In the genomic region with DNA sequence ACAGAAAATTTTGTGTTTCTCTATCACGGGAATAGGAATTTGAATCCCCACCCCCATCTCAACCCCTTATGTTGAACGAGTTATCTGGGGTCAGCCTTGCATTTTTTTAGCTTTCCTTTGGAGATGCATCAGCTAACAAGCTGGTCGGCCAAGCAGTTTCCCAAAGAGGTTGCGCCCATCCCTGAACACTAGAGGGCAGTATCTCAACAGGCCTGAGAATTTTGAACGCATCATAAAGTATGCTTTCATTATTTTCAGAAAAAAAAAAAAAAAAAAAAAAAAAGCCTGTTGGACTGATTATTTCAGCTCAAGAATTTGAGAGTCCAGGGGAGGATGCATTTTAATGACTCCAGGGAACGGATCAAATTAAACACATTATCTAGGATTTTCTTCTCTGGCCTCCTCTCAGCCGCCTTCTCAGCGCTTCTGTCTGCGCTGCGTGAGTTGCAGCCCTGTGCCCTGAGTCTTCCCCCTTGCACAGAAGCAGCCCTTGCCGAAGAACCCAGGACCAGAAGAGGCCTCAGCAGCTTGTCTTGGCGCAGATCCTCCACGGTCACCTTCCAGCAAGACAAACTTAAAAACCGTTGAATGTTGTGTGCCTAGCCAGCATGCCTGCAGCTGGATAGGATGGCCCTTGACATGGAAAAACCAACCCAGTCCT, we compare ENCODE assay signal across 8 cellular contexts.
A peak's percentile ranks its signal among the peaks of the same experiment; 100 is the strongest.
DNase-seq lines count a peak whose midpoint lies in the region; ATAC-seq, FAIRE-seq and TF ChIP-seq lines count a peak whose summit lies in the region.

No MANE protein-coding gene starts in this region.

- no peaks in the 10 kb centered on the region for H3K79me2 ChIP-seq in HepG2 (ENCODE audit: insufficient read depth, low read length)

- CTCF ChIA-PET in HepG2 (lab: Yijun Ruan, JAX; ENCODE audit: low intra/inter-chr PET ratio, low total read pairs): interaction anchor here (1.3 to 3.7 kb wide), 7 partner anchors 24 to 702 kb away, joined by 3 to 47 read pairs (median 10); no protein-coding TSS in a partner anchor

- intact Hi-C loops in HepG2 (cut with micrococcal nuclease; ENCODE audit: unreplicated experiment): loop anchor here (1.0 kb wide), 6 partner anchors 333 to 696 kb away; no protein-coding TSS in a partner anchor

- DNase-seq in ACHN (peak; percentile 47), NCI-H1694 treated with DMSO at 0.1 percent for 48 hours (lab: John Stamatoyannopoulos, UW) (peak; percentile 15), WERI-Rb-1 (peak; percentile 35), choroid plexus epithelial cell (ENCODE audit: low read depth) (peak; percentile 78), HepG2 (ENCODE audit: low spot score) (peak; percentile 71)
- peak in 2 of 3 donors; percentile 10 to 27 for DNase-seq in stimulated activated CD4-positive, alpha-beta T cell treated with anti-CD3 and anti-CD28 coated beads, TNF-alpha, amount 100 ng/mL, for 1 hour (ENCODE audit: low read depth in 3 of 3, low spot score in 1 of 3)

- no peak overlapping the region for H3K9ac ChIP-seq in HepG2 (ENCODE audit: insufficient read depth, low read depth, low read length)

- no peak for TF ChIP-seq POLR2A in HepG2 (IDR thresholded peaks at IDR 0.05; ENCODE audit: insufficient read depth in 1 of 2, low read depth in 2 of 2, low read length in 2 of 2)

- TF ChIP-seq RAD21 in HepG2 (CRISPR knock-in tag; IDR thresholded peaks at IDR 0.05): peak; percentile 65

- H3K4me3 ChIP-seq in WERI-Rb-1 (ENCODE audit: low read depth, low read length) (no peak overlapping the region), choroid plexus epithelial cell (ENCODE audit: low read depth, low read length) (peak overlapping the region; percentile 22), HepG2 (replicated peaks in 1 of 3; ENCODE audit: insufficient read depth in 1 of 3, low read depth in 2 of 3, low read length in 3 of 3) (no peak overlapping the region)

- POLR2A ChIA-PET in HepG2 (lab: Yijun Ruan, JAX): no interaction called here

- H3K27ac ChIP-seq in WERI-Rb-1 (no peak overlapping the region), HepG2 (ENCODE audit: extremely low read length, insufficient read depth, low read length) (no peak overlapping the region)

- ATAC-seq in GM18502 (IDR thresholded peaks at IDR 0.05; ENCODE audit: poor library complexity, unreplicated experiment) (peak; percentile 41), HepG2 (peak; percentile 81), GM21447 (IDR thresholded peaks at IDR 0.05; ENCODE audit: unreplicated experiment) (no peak)

- TF ChIP-seq CTCF in WERI-Rb-1 (IDR thresholded peaks at IDR 0.05; ENCODE audit: low read depth, low read length) (peak; percentile 64), choroid plexus epithelial cell (conservative IDR thresholded peaks at IDR 0.05; ENCODE audit: low read depth, low read length) (peak; percentile 88), HepG2 (CRISPR knock-in tag; IDR thresholded peaks at IDR 0.05) (peak; percentile 83)

- H3K36me3 ChIP-seq in WERI-Rb-1 (no peaks in the 10 kb centered on the region), HepG2 (replicated peaks in 1 of 2; ENCODE audit: control insufficient read depth in 1 of 2, insufficient read depth in 2 of 2, low read length in 2 of 2) (no peaks in the 10 kb centered on the region)

- no TSS peak for BruUV-seq in HepG2 (replicated peaks; lab: Mats Ljungman, UMichigan)

- H4K20me1 ChIP-seq in HepG2 (ENCODE audit: insufficient read depth, low read length): no peaks in the 10 kb centered on the region

- in situ Hi-C loops in ACHN (cut with HindIII; ENCODE audit: low pct_ligation_motif_present, low pct_unique_long_range_greater_than_20kb, low sequenced_read_pairs): no loop called here
- in situ Hi-C loops in HepG2 (cut with HindIII; ENCODE audit: extremely low pct_ligation_motif_present, low pct_unique_long_range_greater_than_20kb): no loop called here

- WGBS in HepG2 (ENCODE audit: low lambda C conversion rate): 43% methylated on average over 14 of the region's 14 CpGs

- H3K4me1 ChIP-seq in HepG2 (ENCODE audit: insufficient read depth, low read length): peaks cover 7% of the 10 kb centered on the region

- TF ChIP-seq EP300 in HepG2 (IDR thresholded peaks at IDR 0.05; ENCODE audit: low read depth in 2 of 2, low read length in 2 of 2) (no peak), HepG2 (CRISPR knock-in tag; IDR thresholded peaks at IDR 0.05; ENCODE audit: borderline replicate concordance) (no peak)

- H3K9me3 ChIP-seq in WERI-Rb-1 (ENCODE audit: severe bottlenecking) (no peaks in the 10 kb centered on the region), HepG2 (ENCODE audit: low read length) (no peaks in the 10 kb centered on the region)

- H3K4me2 ChIP-seq in HepG2 (ENCODE audit: low read depth, low read length): no peak overlapping the region

- peak; percentile 61 for FAIRE-seq in HepG2 (lab: Jason Lieb, UNC)

- H2AFZ ChIP-seq in HepG2 (ENCODE audit: low read length): no peak overlapping the region

- H3K27me3 ChIP-seq in WERI-Rb-1 (ENCODE audit: insufficient read depth, low read depth, severe bottlenecking): peaks cover 59% of the 10 kb centered on the region
- peaks cover 4 to 22% of the 10 kb centered on the region in 2 experiments; a peak in 2 of 5 replicates for H3K27me3 ChIP-seq in HepG2 (ENCODE audit: control insufficient read depth in 1 of 2, insufficient read depth in 2 of 2, low read length in 2 of 2)

TF ChIP-seq in HepG2, 621 proteins besides CTCF, POLR2A, EP300 and RAD21 (continues in another document):
- TF ChIP-seq ARNT2 (CRISPR knock-in tag; IDR thresholded peaks at IDR 0.05; ENCODE audit: low read depth): 0 out of 2 replicates have a peak, but pooled peaks have one; percentile 38
- no peak for TF ChIP-seq ZNF326 (CRISPR knock-in tag; IDR thresholded peaks at IDR 0.05; ENCODE audit: borderline replicate concordance)
- TF ChIP-seq SMC3 (IDR thresholded peaks at IDR 0.05; ENCODE audit: low read length): peak; percentile 80
- no peak for TF ChIP-seq ZNF891 (CRISPR knock-in tag; IDR thresholded peaks at IDR 0.05)
- no peak for TF ChIP-seq ZBTB1 (CRISPR knock-in tag; IDR thresholded peaks at IDR 0.05; ENCODE audit: borderline replicate concordance)
- 0 out of 2 replicates have a peak, but pooled peaks have one; percentile 17 for TF ChIP-seq ZNF768 (CRISPR knock-in tag; IDR thresholded peaks at IDR 0.05)
- TF ChIP-seq TBX2 (CRISPR knock-in tag; IDR thresholded peaks at IDR 0.05; ENCODE audit: borderline replicate concordance): no peak
- peak; percentile 38 for TF ChIP-seq ZFP36 (IDR thresholded peaks at IDR 0.05; ENCODE audit: borderline replicate concordance, low read depth, low read length, partially characterized antibody)
- TF ChIP-seq, protein P1, sequence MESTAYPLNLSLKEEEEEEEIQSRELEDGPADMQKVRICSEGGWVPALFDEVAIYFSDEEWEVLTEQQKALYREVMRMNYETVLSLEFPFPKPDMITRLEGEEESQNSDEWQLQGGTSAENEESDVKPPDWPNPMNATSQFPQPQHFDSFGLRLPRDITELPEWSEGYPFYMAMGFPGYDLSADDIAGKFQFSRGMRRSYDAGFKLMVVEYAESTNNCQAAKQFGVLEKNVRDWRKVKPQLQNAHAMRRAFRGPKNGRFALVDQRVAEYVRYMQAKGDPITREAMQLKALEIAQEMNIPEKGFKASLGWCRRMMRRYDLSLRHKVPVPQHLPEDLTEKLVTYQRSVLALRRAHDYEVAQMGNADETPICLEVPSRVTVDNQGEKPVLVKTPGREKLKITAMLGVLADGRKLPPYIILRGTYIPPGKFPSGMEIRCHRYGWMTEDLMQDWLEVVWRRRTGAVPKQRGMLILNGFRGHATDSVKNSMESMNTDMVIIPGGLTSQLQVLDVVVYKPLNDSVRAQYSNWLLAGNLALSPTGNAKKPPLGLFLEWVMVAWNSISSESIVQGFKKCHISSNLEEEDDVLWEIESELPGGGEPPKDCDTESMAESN (CRISPR knock-in tag; conservative IDR thresholded peaks at IDR 0.05): 0 out of 2 replicates have a peak, but pooled peaks have one; percentile 40
- TF ChIP-seq FLYWCH1 (CRISPR knock-in tag; IDR thresholded peaks at IDR 0.05): 0 out of 2 replicates have a peak, but pooled peaks have one; percentile 30
- peak; percentile 93 for TF ChIP-seq STAG1 (CRISPR knock-in tag; IDR thresholded peaks at IDR 0.05)
- TF ChIP-seq KLF9 (CRISPR knock-in tag; IDR thresholded peaks at IDR 0.05; ENCODE audit: low read depth): no peak
- 0 out of 2 replicates have a peak, but pooled peaks have one; percentile 50 for TF ChIP-seq MATR3 (CRISPR knock-in tag; IDR thresholded peaks at IDR 0.05)
- TF ChIP-seq ZNF383 (CRISPR knock-in tag; IDR thresholded peaks at IDR 0.05; ENCODE audit: borderline replicate concordance): no peak
- TF ChIP-seq ZFP36L1 (CRISPR knock-in tag; IDR thresholded peaks at IDR 0.05): no peak
- no peak for TF ChIP-seq ZNF557 (CRISPR knock-in tag; IDR thresholded peaks at IDR 0.05)
- no peak for TF ChIP-seq ZNF598 (CRISPR knock-in tag; IDR thresholded peaks at IDR 0.05; ENCODE audit: borderline replicate concordance)
- TF ChIP-seq HMGXB4 (CRISPR knock-in tag; IDR thresholded peaks at IDR 0.05; ENCODE audit: borderline replicate concordance in 1 of 2, low read depth in 1 of 2): no peak
- TF ChIP-seq ZNF788 (CRISPR knock-in tag; IDR thresholded peaks at IDR 0.05; ENCODE audit: borderline replicate concordance): 0 out of 2 replicates have a peak, but pooled peaks have one; percentile 37
- no peak for TF ChIP-seq IKZF4 (CRISPR knock-in tag; IDR thresholded peaks at IDR 0.05; ENCODE audit: borderline replicate concordance, low read depth, not compliant biosample characterization)
- TF ChIP-seq XRCC5 (optimal IDR thresholded peaks at IDR 0.05; ENCODE audit: low read length): peak; percentile 74
- peak; percentile 46; the same call in 1 of the 2 replicates for TF ChIP-seq SP4 (CRISPR knock-in tag; IDR thresholded peaks at IDR 0.05)
- no peak for TF ChIP-seq HMG20B (CRISPR knock-in tag; conservative IDR thresholded peaks at IDR 0.05)
- TF ChIP-seq HNRNPK (IDR thresholded peaks at IDR 0.05; ENCODE audit: low read depth, low read length, poor library complexity, severe bottlenecking): no peak
- TF ChIP-seq ATAD3A (CRISPR knock-in tag; IDR thresholded peaks at IDR 0.05): peak; percentile 63; the same call in 1 of the 2 replicates

Comparison
In these comparisons a context has a peak if more than half of its experiments do, and no peak if none do; other contexts are left out.
1. DNase-seq: peak in every context shown above with its lines; median percentile 78 in choroid plexus epithelial cell; 71 in HepG2; 47 in ACHN; 35 in WERI-Rb-1; 18 in stimulated activated CD4-positive, alpha-beta T cell treated with anti-CD3 and anti-CD28 coated beads, TNF-alpha, amount 100 ng/mL, for 1 hour; 15 in NCI-H1694 treated with DMSO at 0.1 percent for 48 hours.